13 cellular contexts compared by ENCODE assay signal in the genomic region with DNA sequence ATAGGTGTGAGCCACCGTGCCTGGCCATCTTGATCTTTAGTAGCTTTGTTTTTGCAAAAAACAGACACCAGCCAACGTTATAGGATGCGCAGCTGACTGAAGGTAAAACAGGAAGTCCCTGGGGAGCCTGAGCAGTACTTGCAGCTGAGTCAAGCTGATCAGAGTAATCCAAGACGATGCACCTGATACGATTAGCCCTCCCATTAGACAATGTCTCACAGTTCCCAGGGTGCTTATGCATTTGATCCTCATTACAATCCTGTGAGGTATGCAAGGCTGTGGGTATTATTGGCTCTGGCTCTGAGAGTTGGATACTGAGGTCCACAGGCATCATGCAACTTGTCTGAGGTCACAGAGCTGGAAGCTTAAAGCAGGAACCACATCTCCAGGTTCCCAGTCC. TPM values are rescaled to one million over a fixed set of nuclear protein-coding genes. Genes with fewer than 3 reads are reported as not detected.
DNase-seq lines count a peak whose midpoint lies in the region; ATAC-seq and TF ChIP-seq lines count a peak whose summit lies in the region.
"Had no signal": no experiment of that assay in that cellular context is flagged by ENCODE, and none has a peak within 500 bp of the region (broad histone marks: within the 10 kb centered on the region; RNA-seq: fewer than 3 reads in every experiment).

No MANE protein-coding gene starts in this region.

- TF ChIP-seq CTCF in MM.1S (IDR thresholded peaks at IDR 0.05; ENCODE audit: low read length), result no peak

- no peaks in the 10 kb centered on the region for H3K9me3 ChIP-seq in MM.1S (replicated peaks; ENCODE audit: insufficient read depth, low read length)
- H3K9me3 ChIP-seq: esophagus muscularis mucosa had no signal

- no peaks in the 10 kb centered on the region for H3K36me3 ChIP-seq in MM.1S (replicated peaks; ENCODE audit: insufficient read depth, low read length)
- H3K36me3 ChIP-seq: esophagus muscularis mucosa had no signal

- DNase-seq in NCI-H1417 (lab: John Stamatoyannopoulos, UW) (peak; percentile 18 to 72 (median 71)), NCI-H1417 treated with DMSO at 0.1 percent for 48 hours (lab: John Stamatoyannopoulos, UW) (no peak), MM.1S (peak; percentile 12), NCI-H82 treated with DMSO at 0.1 percent for 48 hours (lab: John Stamatoyannopoulos, UW; ENCODE audit: unreplicated experiment) (peak; percentile 92), NCI-H1694 (lab: John Stamatoyannopoulos, UW) (no peak), NCI-H1930 (lab: John Stamatoyannopoulos, UW) (no peak)
- no peak for DNase-seq in activated T-cell treated with anti-CD3 and anti-CD28 coated beads, Interleukin-2, amount 50 U/mL, for 48 hours
- DNase-seq: activated CD8-positive, alpha-beta memory T cell treated with anti-CD3 and anti-CD28 coated beads, Interleukin-2, amount 50 U/mL, for 4 hours; DND-41; NK-92 treated with Interleukin-12 subunit alpha and Interleukin-12 subunit beta, amount 100 ng/mL, for 24 hours; T-helper 9 cell had no signal

- no peaks in the 10 kb centered on the region for H3K4me1 ChIP-seq in MM.1S (ENCODE audit: low read length)
- H3K4me1 ChIP-seq: esophagus muscularis mucosa had no signal

- no peaks in the 10 kb centered on the region for H3F3A ChIP-seq in MM.1S (ENCODE audit: insufficient read depth, low read length)

- H3K79me2 ChIP-seq in MM.1S (ENCODE audit: low read length), result no peaks in the 10 kb centered on the region

- H3K4me2 ChIP-seq in MM.1S (ENCODE audit: low read depth, low read length), result no peak overlapping the region

- no peak overlapping the region for H3K4me3 ChIP-seq in MM.1S (ENCODE audit: low read length)
- H3K4me3 ChIP-seq: esophagus muscularis mucosa had no signal

- no peak overlapping the region for H2AFZ ChIP-seq in MM.1S (ENCODE audit: low read length)

- peak; percentile 13 for ATAC-seq in esophagus mucosa

- no peak overlapping the region for H3K9ac ChIP-seq in MM.1S (ENCODE audit: low read length)

- H4K20me1 ChIP-seq in MM.1S (ENCODE audit: insufficient read depth, low read length), result no peaks in the 10 kb centered on the region

- H3K27ac ChIP-seq in MM.1S (ENCODE audit: low read length), result no peak overlapping the region
- H3K27ac ChIP-seq: esophagus muscularis mucosa had no signal

- no peaks in the 10 kb centered on the region for H3K27me3 ChIP-seq in MM.1S (replicated peaks; ENCODE audit: insufficient read depth, low read length)

- H3K9me2 ChIP-seq in MM.1S (replicated peaks; ENCODE audit: insufficient read depth, low read length), result no peaks in the 10 kb centered on the region

RNA-seq across cellular contexts. Expression of gene KRT18, which starts 8.1 kb away (rescaled TPM):
- total RNA-seq in esophagus mucosa, result 80.0 TPM

RNA-seq across cellular contexts. Expression of gene EIF4B, which starts 49.3 kb away (rescaled TPM):
- total RNA-seq in esophagus mucosa, result 344 TPM

RNA-seq across cellular contexts. Expression of gene KRT8, which starts 52.1 kb away (rescaled TPM):
- 40.1 TPM for total RNA-seq in esophagus mucosa

Comparison
In these comparisons a context has a peak if more than half of its experiments do, and no peak if none do; other contexts are left out.
1. DNase-seq: peak in NCI-H1417 (3 of 3), MM.1S (single experiment) and NCI-H82 treated with DMSO at 0.1 percent for 48 hours (single experiment); none in NCI-H1417 treated with DMSO at 0.1 percent for 48 hours (single experiment), activated T-cell treated with anti-CD3 and anti-CD28 coated beads, Interleukin-2, amount 50 U/mL, for 48 hours (0 of 2), NCI-H1694 (single experiment) and NCI-H1930 (0 of 2).